In the genomic region with DNA sequence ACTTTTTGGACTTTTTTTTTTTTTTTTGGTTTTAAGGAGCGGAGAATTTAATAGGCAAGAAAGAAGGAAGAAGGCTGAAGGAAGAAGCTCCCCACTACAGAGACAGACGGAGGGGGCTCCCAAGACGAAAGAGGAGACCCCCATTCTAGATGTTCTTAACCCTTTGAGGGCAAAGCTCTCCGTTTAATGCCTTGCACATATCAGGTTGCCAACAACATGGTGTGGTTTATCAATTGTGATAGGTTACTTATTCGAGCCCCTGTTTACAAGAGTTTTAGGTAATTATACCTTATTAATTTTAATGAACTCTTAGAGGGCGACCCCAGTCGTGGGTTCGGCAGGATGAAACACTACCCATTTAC, we compare ENCODE assay signal across 8 cellular contexts. TPM values are rescaled to one million over a fixed set of nuclear protein-coding genes. Genes with fewer than 3 reads are reported as not detected.
DNase-seq lines count a peak whose midpoint lies in the region; ATAC-seq and TF ChIP-seq lines count a peak whose summit lies in the region.

No MANE protein-coding gene starts in this region.

- CTCF ChIA-PET in Calu3 (lab: Charles Lee), result interaction anchor here (0.6 kb wide), 1 partner anchor 1630 kb away, joined by 3 read pairs; no protein-coding TSS in a partner anchor

- peak overlapping the region; percentile 72 for H3K4me2 ChIP-seq in OCI-LY1 (ENCODE audit: low read length)

- no peaks in the 10 kb centered on the region for H3K9me2 ChIP-seq in OCI-LY1 (ENCODE audit: low read depth, low read length)

- H2AFZ ChIP-seq in OCI-LY1 (ENCODE audit: low read length), result no peak overlapping the region

- intact Hi-C loops in Calu3 (cut with micrococcal nuclease; ENCODE audit: unreplicated experiment), result loop anchor here (5.0 kb wide), 2 partner anchors 261 to 331 kb away; a partner anchor contains a TSS

- peaks cover 18% of the 10 kb centered on the region for H3K4me1 Mint-ChIP-seq in Calu3 (ENCODE audit: low read depth, unreplicated experiment)
- peaks cover 22% of the 10 kb centered on the region for H3K4me1 Mint-ChIP-seq in endothelial cell (ENCODE audit: unreplicated experiment)

- H3K4me3 Mint-ChIP-seq in Calu3 (ENCODE audit: low read depth, unreplicated experiment) (peak overlapping the region; percentile 94), endothelial cell (ENCODE audit: unreplicated experiment) (peak overlapping the region; percentile 99)

- H3K79me2 ChIP-seq in OCI-LY1 (ENCODE audit: insufficient read depth, low read length), result peaks cover 28% of the 10 kb centered on the region

- H3K4me3 ChIP-seq in OCI-LY1 (ENCODE audit: low read depth, low read length, poor library complexity, severe bottlenecking) (peak overlapping the region; percentile 62), neutrophil (ENCODE audit: low read depth in 1 of 2, low read length in 1 of 2) (peak overlapping the region; percentile 82 to 87)

- peaks cover 38% of the 10 kb centered on the region for H3K4me1 ChIP-seq in OCI-LY1 (ENCODE audit: insufficient read depth, low read length, severe bottlenecking)
- H3K4me1 ChIP-seq in neutrophil (ENCODE audit: control insufficient read depth in 1 of 2, insufficient read depth in 1 of 2, low read depth in 1 of 2, low read length in 1 of 2), result peaks cover 33 to 38% of the 10 kb centered on the region in 2 experiments

- H3K27ac ChIP-seq in OCI-LY1 (ENCODE audit: low read depth, low read length, poor library complexity, severe bottlenecking) (no peak overlapping the region), neutrophil (peak overlapping the region; percentile 100), substantia nigra (ENCODE audit: low read depth, low read length, poor library complexity, severe bottlenecking) (no peak overlapping the region)

- no peaks in the 10 kb centered on the region for H3K36me3 ChIP-seq in OCI-LY1 (ENCODE audit: insufficient read depth, low read length)
- H3K36me3 ChIP-seq in neutrophil, result no peaks in the 10 kb centered on the region

- H3F3A ChIP-seq in OCI-LY1 (ENCODE audit: insufficient read depth, low read length), result no peaks in the 10 kb centered on the region

- peak overlapping the region; percentile 100 for H3K27ac Mint-ChIP-seq in Calu3 (ENCODE audit: unreplicated experiment)
- H3K27ac Mint-ChIP-seq in endothelial cell (ENCODE audit: unreplicated experiment), result peak overlapping the region; percentile 2

- H3K27me3 ChIP-seq in OCI-LY1 (ENCODE audit: insufficient read depth, low read length), result no peaks in the 10 kb centered on the region
- no peaks in the 10 kb centered on the region for H3K27me3 ChIP-seq in neutrophil

- DNase-seq in Calu3 (no peak), endothelial cell (ENCODE audit: low spot score) (no peak), NCI-H146 (lab: John Stamatoyannopoulos, UW) (no peak), substantia nigra (lab: John Stamatoyannopoulos, UW) (no peak)
- DNase-seq in stimulated activated CD4-positive, alpha-beta T cell treated with anti-CD3 and anti-CD28 coated beads, Interleukin-1b, Interleukin-23, amount 100 ng/mL, for 48 hours, result no peak

- H3K36me3 Mint-ChIP-seq in Calu3 (ENCODE audit: insufficient read depth, unreplicated experiment) (peaks cover 36% of the 10 kb centered on the region), endothelial cell (ENCODE audit: low read depth, unreplicated experiment) (peaks cover 3% of the 10 kb centered on the region)

- TF ChIP-seq CTCF in Calu3 (IDR thresholded peaks at IDR 0.05; ENCODE audit: unreplicated experiment) (no peak), OCI-LY1 (IDR thresholded peaks at IDR 0.05; ENCODE audit: low read length) (no peak), endothelial cell (IDR thresholded peaks at IDR 0.05; ENCODE audit: unreplicated experiment) (no peak), neutrophil (IDR thresholded peaks at IDR 0.05) (no peak)

- ATAC-seq in GM18519 (IDR thresholded peaks at IDR 0.05; ENCODE audit: low FRiP score, unreplicated experiment), result no peak

- no peaks in the 10 kb centered on the region for H3K27me3 Mint-ChIP-seq in Calu3 (ENCODE audit: unreplicated experiment)
- peaks cover 12% of the 10 kb centered on the region for H3K27me3 Mint-ChIP-seq in endothelial cell (ENCODE audit: unreplicated experiment)

- TSS peak; percentile 66 for BruUV-seq in Calu3 (replicated peaks; lab: Mats Ljungman, UMichigan)

- H3K9me3 Mint-ChIP-seq in Calu3 (ENCODE audit: low read depth, unreplicated experiment), result no peaks in the 10 kb centered on the region
- H3K9me3 Mint-ChIP-seq in endothelial cell (ENCODE audit: unreplicated experiment), result no peaks in the 10 kb centered on the region

- H4K20me1 ChIP-seq in OCI-LY1 (ENCODE audit: insufficient read depth, low read length), result no peaks in the 10 kb centered on the region

- H3K9me3 ChIP-seq in OCI-LY1 (ENCODE audit: low read length) (no peaks in the 10 kb centered on the region), neutrophil (no peaks in the 10 kb centered on the region)

- peak overlapping the region; percentile 57 for H3K9ac ChIP-seq in OCI-LY1 (ENCODE audit: low read length)

RNA-seq across cellular contexts. Expression of a gene that starts 1.2 kb away (rescaled TPM):
- 8.6 and 9.1 TPM in 2 replicates for total RNA-seq in Calu3 (2022)
- total RNA-seq in endothelial cell (ENCODE audit: unreplicated experiment), result 11.9 TPM
